Comparison of ENCODE assay signal across 1 cellular context in genomic region chr10:113199459-113199858, GRCh38.
TF ChIP-seq lines count a peak whose summit lies in the region.

No MANE protein-coding gene starts in this region.

TF ChIP-seq in HepG2, 621 proteins besides CTCF, POLR2A, EP300 and RAD21 (continued from another document):
- TF ChIP-seq PAXIP1 (CRISPR knock-in tag; conservative IDR thresholded peaks at IDR 0.05), result no peak
